In the genomic region with DNA sequence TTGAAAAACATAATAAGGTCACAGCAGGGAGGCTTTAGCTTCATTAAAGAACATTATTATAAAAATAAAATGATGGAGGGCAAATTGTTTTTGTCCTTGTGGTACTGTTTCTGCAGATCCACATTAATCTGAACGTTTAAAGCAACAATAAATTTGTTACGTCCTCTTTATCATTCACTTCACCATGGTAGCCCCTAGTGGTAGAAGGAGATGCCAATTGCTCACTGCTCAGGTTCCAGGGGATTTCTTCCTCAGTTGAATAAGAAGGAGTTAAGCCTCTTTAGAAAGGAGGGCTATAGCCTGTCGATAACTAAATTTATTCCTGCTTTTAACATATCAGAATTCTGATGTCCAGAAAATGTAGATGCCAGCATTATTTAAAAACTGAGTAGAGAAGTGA, we compare ENCODE assay signal across 16 cellular contexts.
A peak's percentile ranks its signal among the peaks of the same experiment; 100 is the strongest.
DNase-seq lines count a peak whose midpoint lies in the region; ATAC-seq and TF ChIP-seq lines count a peak whose summit lies in the region.
"Had no signal": no experiment of that assay in that cellular context is flagged by ENCODE, and none has a peak within 500 bp of the region (broad histone marks: within the 10 kb centered on the region; RNA-seq: fewer than 3 reads in every experiment).

No MANE protein-coding gene starts in this region.

- TF ChIP-seq CTCF in hepatocyte (IDR thresholded peaks at IDR 0.05; ENCODE audit: poor library complexity): peak; percentile 18
- TF ChIP-seq CTCF in Peyer's patch (IDR thresholded peaks at IDR 0.05): no peak

- peak; percentile 19 for DNase-seq in ACHN
- DNase-seq in H7: peak; percentile 7
- DNase-seq in SK-N-DZ (ENCODE audit: low spot score): peak; percentile 1
- no peak for DNase-seq in hepatocyte (ENCODE audit: low spot score)
- no peak for DNase-seq in Peyer's patch
- DNase-seq in stimulated activated naive CD8-positive, alpha-beta T cell treated with anti-CD3 and anti-CD28 coated beads, Interleukin-15, amount 100 ng/mL, for 72 hours: no peak
- no peak for DNase-seq in medulla oblongata (ENCODE audit: extremely low spot score)
- no peak for DNase-seq in SIG-M5 treated with dmso at 0.1 percent for 504 hours (lab: John Stamatoyannopoulos, UW; ENCODE audit: unreplicated experiment)
- DNase-seq: activated CD4-positive, alpha-beta memory T cell treated with anti-CD3 and anti-CD28 coated beads, Interleukin-2, amount 10 ng/mL, durations not matched to agents 7 days and 5 days; aorta; foreskin melanocyte; midbrain; NCI-H524 treated with DMSO at 0.1 percent for 48 hours; Right ventricle myocardium superior; stimulated activated CD4-positive, alpha-beta T cell treated with anti-CD3 and anti-CD28 coated beads, Interleukin-15, amount 100 ng/mL, for 24 hours had no signal

- H3K4me1 ChIP-seq in hepatocyte (ENCODE audit: insufficient read depth) (no peaks in the 10 kb centered on the region), Peyer's patch (no peaks in the 10 kb centered on the region)

- no peak overlapping the region for H2AFZ ChIP-seq in hepatocyte

- H3K4me3 Mint-ChIP-seq in stimulated activated naive CD8-positive, alpha-beta T cell treated with anti-CD3 and anti-CD28 coated beads, Interleukin-15, amount 100 ng/mL, for 72 hours: no peak overlapping the region
- H3K4me3 Mint-ChIP-seq: activated CD4-positive, alpha-beta memory T cell treated with anti-CD3 and anti-CD28 coated beads, Interleukin-2, amount 10 ng/mL, durations not matched to agents 7 days and 5 days had no signal

- no peaks in the 10 kb centered on the region for H4K20me1 ChIP-seq in hepatocyte (ENCODE audit: insufficient read depth, poor library complexity, severe bottlenecking)

- no peak overlapping the region for H3K4me3 ChIP-seq in H7 (ENCODE audit: insufficient read depth, low read depth, low read length)
- H3K4me3 ChIP-seq in hepatocyte: no peak overlapping the region
- no peak overlapping the region for H3K4me3 ChIP-seq in Peyer's patch
- H3K4me3 ChIP-seq: thoracic aorta had no signal

- no peak for TF ChIP-seq POLR2A in Peyer's patch (IDR thresholded peaks at IDR 0.05)

- H3K27me3 Mint-ChIP-seq in stimulated activated naive CD8-positive, alpha-beta T cell treated with anti-CD3 and anti-CD28 coated beads, Interleukin-15, amount 100 ng/mL, for 72 hours: no peaks in the 10 kb centered on the region
- H3K27me3 Mint-ChIP-seq: activated CD4-positive, alpha-beta memory T cell treated with anti-CD3 and anti-CD28 coated beads, Interleukin-2, amount 10 ng/mL, durations not matched to agents 7 days and 5 days had no signal

- H3K27me3 ChIP-seq in H7 (ENCODE audit: control insufficient read depth, insufficient read depth, low read length): no peaks in the 10 kb centered on the region
- no peaks in the 10 kb centered on the region for H3K27me3 ChIP-seq in hepatocyte
- H3K27me3 ChIP-seq in Peyer's patch: no peaks in the 10 kb centered on the region

- no peaks in the 10 kb centered on the region for H3K9me2 ChIP-seq in hepatocyte (replicated peaks; ENCODE audit: insufficient read depth)

- H3K4me1 Mint-ChIP-seq in stimulated activated naive CD8-positive, alpha-beta T cell treated with anti-CD3 and anti-CD28 coated beads, Interleukin-15, amount 100 ng/mL, for 72 hours: no peaks in the 10 kb centered on the region
- H3K4me1 Mint-ChIP-seq: activated CD4-positive, alpha-beta memory T cell treated with anti-CD3 and anti-CD28 coated beads, Interleukin-2, amount 10 ng/mL, durations not matched to agents 7 days and 5 days had no signal

- in situ Hi-C loops in ACHN (cut with HindIII; ENCODE audit: low pct_ligation_motif_present, low pct_unique_long_range_greater_than_20kb, low sequenced_read_pairs): no loop called here

- 43% methylated on average over 3 of the region's 3 CpGs for WGBS in hepatocyte (ENCODE audit: low lambda C conversion rate, missing lambda C conversion rate)

- H3K27ac Mint-ChIP-seq in stimulated activated naive CD8-positive, alpha-beta T cell treated with anti-CD3 and anti-CD28 coated beads, Interleukin-15, amount 100 ng/mL, for 72 hours: no peak overlapping the region
- H3K27ac Mint-ChIP-seq: activated CD4-positive, alpha-beta memory T cell treated with anti-CD3 and anti-CD28 coated beads, Interleukin-2, amount 10 ng/mL, durations not matched to agents 7 days and 5 days had no signal

- peaks cover 0 to under 1% of the 10 kb centered on the region in 2 donors for H3K9me3 Mint-ChIP-seq in stimulated activated naive CD8-positive, alpha-beta T cell treated with anti-CD3 and anti-CD28 coated beads, Interleukin-15, amount 100 ng/mL, for 72 hours

- ATAC-seq in stimulated activated naive CD8-positive, alpha-beta T cell treated with anti-CD3 and anti-CD28 coated beads, Interleukin-15, amount 100 ng/mL, for 72 hours: no peak

- no peak overlapping the region for H3K27ac ChIP-seq in hepatocyte
- H3K27ac ChIP-seq in Peyer's patch: no peak overlapping the region
- H3K27ac ChIP-seq: thoracic aorta had no signal

- H3K79me2 ChIP-seq in hepatocyte: no peaks in the 10 kb centered on the region

- H3K36me3 ChIP-seq in H7 (replicated peaks; ENCODE audit: control insufficient read depth, insufficient read depth, low read length) (no peaks in the 10 kb centered on the region), hepatocyte (replicated peaks; ENCODE audit: insufficient read depth, low read depth) (no peaks in the 10 kb centered on the region), Peyer's patch (no peaks in the 10 kb centered on the region)
- H3K36me3 ChIP-seq: thoracic aorta had no signal

- no peaks in the 10 kb centered on the region for H3K9me3 ChIP-seq in hepatocyte (ENCODE audit: low read depth)
- H3K9me3 ChIP-seq in Peyer's patch: no peaks in the 10 kb centered on the region

- no peak overlapping the region for H3K4me2 ChIP-seq in hepatocyte

Comparison
In these comparisons a context has a peak if more than half of its experiments do, and no peak if none do; other contexts are left out.
1. DNase-seq: peak in ACHN (single experiment), H7 (single experiment) and SK-N-DZ (single experiment); none in hepatocyte (single experiment), Peyer's patch (0 of 3), stimulated activated naive CD8-positive, alpha-beta T cell treated with anti-CD3 and anti-CD28 coated beads, Interleukin-15, amount 100 ng/mL, for 72 hours (0 of 2), medulla oblongata (single experiment) and SIG-M5 treated with dmso at 0.1 percent for 504 hours (single experiment).